1 cellular context compared by ENCODE assay signal in genomic region chr4:158819942-158820786, GRCh38.
TF ChIP-seq lines count a peak whose summit lies in the region.

No MANE protein-coding gene starts in this region.

TF ChIP-seq in HepG2, 621 proteins besides CTCF, POLR2A, EP300 and RAD21 (continued from another document and continues in another):
- no peak for TF ChIP-seq ZBTB42 (CRISPR knock-in tag; IDR thresholded peaks at IDR 0.05)
- TF ChIP-seq RXRB (CRISPR knock-in tag; IDR thresholded peaks at IDR 0.05; ENCODE audit: borderline replicate concordance) = peak; percentile 73
- TF ChIP-seq, protein P1, sequence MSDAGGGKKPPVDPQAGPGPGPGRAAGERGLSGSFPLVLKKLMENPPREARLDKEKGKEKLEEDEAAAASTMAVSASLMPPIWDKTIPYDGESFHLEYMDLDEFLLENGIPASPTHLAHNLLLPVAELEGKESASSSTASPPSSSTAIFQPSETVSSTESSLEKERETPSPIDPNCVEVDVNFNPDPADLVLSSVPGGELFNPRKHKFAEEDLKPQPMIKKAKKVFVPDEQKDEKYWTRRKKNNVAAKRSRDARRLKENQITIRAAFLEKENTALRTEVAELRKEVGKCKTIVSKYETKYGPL (CRISPR knock-in tag; IDR thresholded peaks at IDR 0.05) = peak; percentile 81; the same call in 1 of the 2 replicates
- peak; percentile 87; the same call in 1 of the 2 replicates for TF ChIP-seq HMG20A (CRISPR knock-in tag; IDR thresholded peaks at IDR 0.05; ENCODE audit: borderline replicate concordance)
- peak; percentile 19; the same call in 1 of the 2 replicates for TF ChIP-seq ZNF607 (CRISPR knock-in tag; IDR thresholded peaks at IDR 0.05; ENCODE audit: borderline replicate concordance)
- TF ChIP-seq NCOA2 (CRISPR knock-in tag; IDR thresholded peaks at IDR 0.05) = peak; percentile 87; the same call in 1 of the 2 replicates
- peak; percentile 98 for TF ChIP-seq MLX (CRISPR knock-in tag; IDR thresholded peaks at IDR 0.05)
- TF ChIP-seq, protein P2, sequence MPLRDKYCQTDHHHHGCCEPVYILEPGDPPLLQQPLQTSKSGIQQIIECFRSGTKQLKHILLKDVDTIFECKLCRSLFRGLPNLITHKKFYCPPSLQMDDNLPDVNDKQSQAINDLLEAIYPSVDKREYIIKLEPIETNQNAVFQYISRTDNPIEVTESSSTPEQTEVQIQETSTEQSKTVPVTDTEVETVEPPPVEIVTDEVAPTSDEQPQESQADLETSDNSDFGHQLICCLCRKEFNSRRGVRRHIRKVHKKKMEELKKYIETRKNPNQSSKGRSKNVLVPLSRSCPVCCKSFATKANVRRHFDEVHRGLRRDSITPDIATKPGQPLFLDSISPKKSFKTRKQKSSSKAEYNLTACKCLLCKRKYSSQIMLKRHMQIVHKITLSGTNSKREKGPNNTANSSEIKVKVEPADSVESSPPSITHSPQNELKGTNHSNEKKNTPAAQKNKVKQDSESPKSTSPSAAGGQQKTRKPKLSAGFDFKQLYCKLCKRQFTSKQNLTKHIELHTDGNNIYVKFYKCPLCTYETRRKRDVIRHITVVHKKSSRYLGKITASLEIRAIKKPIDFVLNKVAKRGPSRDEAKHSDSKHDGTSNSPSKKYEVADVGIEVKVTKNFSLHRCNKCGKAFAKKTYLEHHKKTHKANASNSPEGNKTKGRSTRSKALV (CRISPR knock-in tag; IDR thresholded peaks at IDR 0.05) = 0 out of 2 replicates have a peak, but pooled peaks have one; percentile 21
- TF ChIP-seq THYN1 (CRISPR knock-in tag; IDR thresholded peaks at IDR 0.05; ENCODE audit: borderline replicate concordance, low read depth) = peak; percentile 52; the same call in 1 of the 2 replicates
- TF ChIP-seq, protein P3, sequence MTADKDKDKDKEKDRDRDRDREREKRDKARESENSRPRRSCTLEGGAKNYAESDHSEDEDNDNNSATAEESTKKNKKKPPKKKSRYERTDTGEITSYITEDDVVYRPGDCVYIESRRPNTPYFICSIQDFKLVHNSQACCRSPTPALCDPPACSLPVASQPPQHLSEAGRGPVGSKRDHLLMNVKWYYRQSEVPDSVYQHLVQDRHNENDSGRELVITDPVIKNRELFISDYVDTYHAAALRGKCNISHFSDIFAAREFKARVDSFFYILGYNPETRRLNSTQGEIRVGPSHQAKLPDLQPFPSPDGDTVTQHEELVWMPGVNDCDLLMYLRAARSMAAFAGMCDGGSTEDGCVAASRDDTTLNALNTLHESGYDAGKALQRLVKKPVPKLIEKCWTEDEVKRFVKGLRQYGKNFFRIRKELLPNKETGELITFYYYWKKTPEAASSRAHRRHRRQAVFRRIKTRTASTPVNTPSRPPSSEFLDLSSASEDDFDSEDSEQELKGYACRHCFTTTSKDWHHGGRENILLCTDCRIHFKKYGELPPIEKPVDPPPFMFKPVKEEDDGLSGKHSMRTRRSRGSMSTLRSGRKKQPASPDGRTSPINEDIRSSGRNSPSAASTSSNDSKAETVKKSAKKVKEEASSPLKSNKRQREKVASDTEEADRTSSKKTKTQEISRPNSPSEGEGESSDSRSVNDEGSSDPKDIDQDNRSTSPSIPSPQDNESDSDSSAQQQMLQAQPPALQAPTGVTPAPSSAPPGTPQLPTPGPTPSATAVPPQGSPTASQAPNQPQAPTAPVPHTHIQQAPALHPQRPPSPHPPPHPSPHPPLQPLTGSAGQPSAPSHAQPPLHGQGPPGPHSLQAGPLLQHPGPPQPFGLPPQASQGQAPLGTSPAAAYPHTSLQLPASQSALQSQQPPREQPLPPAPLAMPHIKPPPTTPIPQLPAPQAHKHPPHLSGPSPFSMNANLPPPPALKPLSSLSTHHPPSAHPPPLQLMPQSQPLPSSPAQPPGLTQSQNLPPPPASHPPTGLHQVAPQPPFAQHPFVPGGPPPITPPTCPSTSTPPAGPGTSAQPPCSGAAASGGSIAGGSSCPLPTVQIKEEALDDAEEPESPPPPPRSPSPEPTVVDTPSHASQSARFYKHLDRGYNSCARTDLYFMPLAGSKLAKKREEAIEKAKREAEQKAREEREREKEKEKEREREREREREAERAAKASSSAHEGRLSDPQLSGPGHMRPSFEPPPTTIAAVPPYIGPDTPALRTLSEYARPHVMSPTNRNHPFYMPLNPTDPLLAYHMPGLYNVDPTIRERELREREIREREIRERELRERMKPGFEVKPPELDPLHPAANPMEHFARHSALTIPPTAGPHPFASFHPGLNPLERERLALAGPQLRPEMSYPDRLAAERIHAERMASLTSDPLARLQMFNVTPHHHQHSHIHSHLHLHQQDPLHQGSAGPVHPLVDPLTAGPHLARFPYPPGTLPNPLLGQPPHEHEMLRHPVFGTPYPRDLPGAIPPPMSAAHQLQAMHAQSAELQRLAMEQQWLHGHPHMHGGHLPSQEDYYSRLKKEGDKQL (CRISPR knock-in tag; IDR thresholded peaks at IDR 0.05; ENCODE audit: low read depth) = 0 out of 2 replicates have a peak, but pooled peaks have one; percentile 18
- TF ChIP-seq ZBTB20 (CRISPR knock-in tag; IDR thresholded peaks at IDR 0.05; ENCODE audit: borderline replicate concordance, low read depth) = peak; percentile 72; the same call in 1 of the 2 replicates
- TF ChIP-seq, protein P4, sequence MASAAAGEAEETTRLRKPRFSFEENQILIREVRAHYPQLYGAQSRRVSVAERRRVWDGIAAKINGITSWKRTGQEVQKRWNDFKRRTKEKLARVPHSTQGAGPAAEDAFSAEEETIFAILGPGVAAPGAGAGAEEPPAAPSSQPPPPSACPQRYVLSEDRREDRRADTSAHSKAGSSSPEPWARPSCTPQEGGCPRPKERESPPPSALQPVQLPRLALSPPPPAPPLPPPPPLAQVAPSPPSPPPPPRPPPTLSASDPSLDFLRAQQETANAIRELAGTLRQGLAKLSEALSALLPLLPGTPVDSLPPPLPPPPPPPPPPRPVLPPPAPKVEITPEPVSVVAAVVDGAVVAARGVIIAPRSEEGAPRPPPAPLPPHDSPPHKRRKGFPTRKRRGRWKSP (CRISPR knock-in tag; IDR thresholded peaks at IDR 0.05) = peak; percentile 38; the same call in 1 of the 2 replicates
- peak; percentile 8; the same call in 1 of the 2 replicates for TF ChIP-seq BCL6 (CRISPR knock-in tag; IDR thresholded peaks at IDR 0.05)
- no peak for TF ChIP-seq ZKSCAN8 (CRISPR knock-in tag; IDR thresholded peaks at IDR 0.05; ENCODE audit: borderline replicate concordance)
- TF ChIP-seq ZNF496 (CRISPR knock-in tag; IDR thresholded peaks at IDR 0.05; ENCODE audit: insufficient replicate concordance) = no peak
- peak; percentile 42 for TF ChIP-seq HDAC1 (CRISPR knock-in tag; IDR thresholded peaks at IDR 0.05)
- TF ChIP-seq SIX1 (CRISPR knock-in tag; IDR thresholded peaks at IDR 0.05; ENCODE audit: borderline replicate concordance) = no peak
- TF ChIP-seq MBD4 (IDR thresholded peaks at IDR 0.05; ENCODE audit: borderline replicate concordance, low read length) = peak; percentile 53; the same call in 1 of the 2 replicates
- peak; percentile 55; the same call in 1 of the 2 replicates for TF ChIP-seq ZFP36L1 (CRISPR knock-in tag; IDR thresholded peaks at IDR 0.05)
- TF ChIP-seq, protein P5, sequence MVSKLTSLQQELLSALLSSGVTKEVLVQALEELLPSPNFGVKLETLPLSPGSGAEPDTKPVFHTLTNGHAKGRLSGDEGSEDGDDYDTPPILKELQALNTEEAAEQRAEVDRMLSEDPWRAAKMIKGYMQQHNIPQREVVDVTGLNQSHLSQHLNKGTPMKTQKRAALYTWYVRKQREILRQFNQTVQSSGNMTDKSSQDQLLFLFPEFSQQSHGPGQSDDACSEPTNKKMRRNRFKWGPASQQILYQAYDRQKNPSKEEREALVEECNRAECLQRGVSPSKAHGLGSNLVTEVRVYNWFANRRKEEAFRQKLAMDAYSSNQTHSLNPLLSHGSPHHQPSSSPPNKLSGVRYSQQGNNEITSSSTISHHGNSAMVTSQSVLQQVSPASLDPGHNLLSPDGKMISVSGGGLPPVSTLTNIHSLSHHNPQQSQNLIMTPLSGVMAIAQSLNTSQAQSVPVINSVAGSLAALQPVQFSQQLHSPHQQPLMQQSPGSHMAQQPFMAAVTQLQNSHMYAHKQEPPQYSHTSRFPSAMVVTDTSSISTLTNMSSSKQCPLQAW (CRISPR knock-in tag; IDR thresholded peaks at IDR 0.05) = peak; percentile 60; the same call in 1 of the 2 replicates
- no peak for TF ChIP-seq CREM (IDR thresholded peaks at IDR 0.05)
- TF ChIP-seq CREM (CRISPR knock-in tag; IDR thresholded peaks at IDR 0.05) = no peak
- TF ChIP-seq MAX (IDR thresholded peaks at IDR 0.05) = peak; percentile 45; the same call in 1 of the 2 replicates
- TF ChIP-seq TCF7 (IDR thresholded peaks at IDR 0.05; ENCODE audit: low read depth) = peak; percentile 22; the same call in 1 of the 2 replicates
- peak; percentile 98 for TF ChIP-seq TFE3 (CRISPR knock-in tag; IDR thresholded peaks at IDR 0.05)
- TF ChIP-seq, protein P6, sequence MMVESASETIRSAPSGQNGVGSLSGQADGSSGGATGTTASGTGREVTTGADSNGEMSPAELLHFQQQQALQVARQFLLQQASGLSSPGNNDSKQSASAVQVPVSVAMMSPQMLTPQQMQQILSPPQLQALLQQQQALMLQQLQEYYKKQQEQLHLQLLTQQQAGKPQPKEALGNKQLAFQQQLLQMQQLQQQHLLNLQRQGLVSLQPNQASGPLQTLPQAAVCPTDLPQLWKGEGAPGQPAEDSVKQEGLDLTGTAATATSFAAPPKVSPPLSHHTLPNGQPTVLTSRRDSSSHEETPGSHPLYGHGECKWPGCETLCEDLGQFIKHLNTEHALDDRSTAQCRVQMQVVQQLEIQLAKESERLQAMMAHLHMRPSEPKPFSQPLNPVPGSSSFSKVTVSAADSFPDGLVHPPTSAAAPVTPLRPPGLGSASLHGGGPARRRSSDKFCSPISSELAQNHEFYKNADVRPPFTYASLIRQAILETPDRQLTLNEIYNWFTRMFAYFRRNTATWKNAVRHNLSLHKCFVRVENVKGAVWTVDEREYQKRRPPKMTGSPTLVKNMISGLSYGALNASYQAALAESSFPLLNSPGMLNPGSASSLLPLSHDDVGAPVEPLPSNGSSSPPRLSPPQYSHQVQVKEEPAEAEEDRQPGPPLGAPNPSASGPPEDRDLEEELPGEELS (CRISPR knock-in tag; IDR thresholded peaks at IDR 0.05) = peak; percentile 83
- TF ChIP-seq SSRP1 (CRISPR knock-in tag; IDR thresholded peaks at IDR 0.05) = 0 out of 2 replicates have a peak, but pooled peaks have one; percentile 37
- peak; percentile 55; the same call in 1 of the 2 replicates for TF ChIP-seq GATA4 (IDR thresholded peaks at IDR 0.05; ENCODE audit: borderline replicate concordance, low read depth)
- TF ChIP-seq ZBTB4 (CRISPR knock-in tag; IDR thresholded peaks at IDR 0.05; ENCODE audit: borderline replicate concordance) = no peak
- no peak for TF ChIP-seq ZNF136 (CRISPR knock-in tag; IDR thresholded peaks at IDR 0.05; ENCODE audit: low read depth)
